12 cellular contexts compared by ENCODE assay signal in genomic region chr18:31064130-31064529, GRCh38. TPM values are rescaled to one million over a fixed set of nuclear protein-coding genes. Genes with fewer than 3 reads are reported as not detected.
DNase-seq lines count a peak whose midpoint lies in the region; ATAC-seq, FAIRE-seq and TF ChIP-seq lines count a peak whose summit lies in the region.
"Had no signal": no experiment of that assay in that cellular context is flagged by ENCODE, and none has a peak within 500 bp of the region (broad histone marks: within the 10 kb centered on the region; RNA-seq: fewer than 3 reads in every experiment).

No MANE protein-coding gene starts in this region.

- no peak overlapping the region for H3K18ac ChIP-seq in H1 (ENCODE audit: extremely low read depth, low read length)

- no peak overlapping the region for H2AK5ac ChIP-seq in H1 (ENCODE audit: low read depth, low read length)

- POLR2A ChIA-PET in H1 (lab: Charles Lee; ENCODE audit: partially characterized antibody) = no interaction called here

- H3K27me3 Mint-ChIP-seq in neural progenitor cell (ENCODE audit: insufficient read depth, low read depth) = no peaks in the 10 kb centered on the region

- H3K9ac ChIP-seq in H1 (replicated peaks in 1 of 4; ENCODE audit: extremely low read depth in 1 of 4, low read depth in 3 of 4, low read length in 3 of 4) (no peak overlapping the region), neural progenitor cell (no peak overlapping the region)
- H3K9ac ChIP-seq: BLaER1 treated with 17β-estradiol and CSF1 and Interleukin-3, amounts not matched to agents 10 nM and 100 nM had no signal

- H3K27ac ChIP-seq in H1 (ENCODE audit: low read depth, low read length) (no peak overlapping the region), neural progenitor cell (no peak overlapping the region), suprapubic skin (no peak overlapping the region)
- H3K27ac ChIP-seq: BLaER1 treated with 17β-estradiol and CSF1 and Interleukin-3, amounts not matched to agents 10 nM and 100 nM; thoracic aorta had no signal

- no peaks in the 10 kb centered on the region for H3K9me3 ChIP-seq in H1 (ENCODE audit: insufficient read depth in 2 of 2, low read depth in 1 of 2, low read length in 1 of 2)
- H3K9me3 ChIP-seq in neural progenitor cell (ENCODE audit: low read depth) = no peaks in the 10 kb centered on the region
- H3K9me3 ChIP-seq in suprapubic skin = no peaks in the 10 kb centered on the region
- H3K9me3 ChIP-seq: BLaER1 treated with 17β-estradiol and CSF1 and Interleukin-3, amounts not matched to agents 10 nM and 100 nM; thoracic aorta had no signal

- peaks cover 17% of the 10 kb centered on the region for H3K4me1 Mint-ChIP-seq in neural progenitor cell

- no peak overlapping the region for H3K56ac ChIP-seq in H1 (replicated peaks; ENCODE audit: insufficient read length, low read depth, low read length)

- H3K36me3 ChIP-seq in H1 (ENCODE audit: control insufficient read depth in 2 of 4, insufficient read depth in 4 of 4, low read length in 3 of 4) (peaks cover 0 to 18% (median 7%) of the 10 kb centered on the region in 4 experiments; a peak in 5 of 8 replicates), neural progenitor cell (no peaks in the 10 kb centered on the region), suprapubic skin (peaks cover 3% of the 10 kb centered on the region)
- H3K36me3 ChIP-seq: BLaER1 treated with 17β-estradiol and CSF1 and Interleukin-3, amounts not matched to agents 10 nM and 100 nM; thoracic aorta had no signal

- no peak for TF ChIP-seq RAD21 in H1 (IDR thresholded peaks at IDR 0.05 in 1 of 2, conservative IDR thresholded peaks at IDR 0.05 in 1 of 2; ENCODE audit: low read depth in 2 of 2, low read length in 2 of 2)

- no peak for FAIRE-seq in H1 (lab: Jason Lieb, UNC)

- H3K4me3 ChIP-seq in H1 (ENCODE audit: extremely low read depth in 1 of 4, insufficient read depth in 2 of 4, low read depth in 3 of 4, low read length in 4 of 4) = no peak overlapping the region
- H3K4me3 ChIP-seq in neural progenitor cell = no peak overlapping the region
- H3K4me3 ChIP-seq in suprapubic skin = no peak overlapping the region
- H3K4me3 ChIP-seq: BLaER1 treated with 17β-estradiol and CSF1 and Interleukin-3, amounts not matched to agents 10 nM and 100 nM; thoracic aorta had no signal

- TF ChIP-seq EP300 in H1 (IDR thresholded peaks at IDR 0.05; ENCODE audit: borderline replicate concordance in 1 of 2, low read depth in 2 of 2, low read length in 2 of 2) (no peak), suprapubic skin (IDR thresholded peaks at IDR 0.05) (no peak)

- no peaks in the 10 kb centered on the region for H3K27me3 ChIP-seq in H1 (replicated peaks in 1 of 4; ENCODE audit: control insufficient read depth in 3 of 4, extremely low read depth in 1 of 4, insufficient read depth in 3 of 4, low read length in 3 of 4)
- H3K27me3 ChIP-seq in neural progenitor cell = no peaks in the 10 kb centered on the region
- H3K27me3 ChIP-seq in suprapubic skin = no peaks in the 10 kb centered on the region
- H3K27me3 ChIP-seq: BLaER1 treated with 17β-estradiol and CSF1 and Interleukin-3, amounts not matched to agents 10 nM and 100 nM had no signal

- H4K20me1 ChIP-seq in H1 (replicated peaks in 1 of 2; ENCODE audit: control insufficient read depth in 1 of 2, insufficient read depth in 2 of 2, low read length in 2 of 2) (no peaks in the 10 kb centered on the region), neural progenitor cell (ENCODE audit: low read depth) (no peaks in the 10 kb centered on the region)
- H4K20me1 ChIP-seq: BLaER1 treated with 17β-estradiol and CSF1 and Interleukin-3, amounts not matched to agents 10 nM and 100 nM had no signal

- no peak overlapping the region for H2AFZ ChIP-seq in H1 (ENCODE audit: low read length)
- H2AFZ ChIP-seq in neural progenitor cell (replicated peaks) = no peak overlapping the region

- TF ChIP-seq CTCF in H1 (IDR thresholded peaks at IDR 0.05; ENCODE audit: control extremely low read depth in 1 of 3, insufficient read depth in 1 of 3, low read depth in 1 of 3, low read length in 3 of 3) (no peak), neural progenitor cell (IDR thresholded peaks at IDR 0.05) (no peak), suprapubic skin (IDR thresholded peaks at IDR 0.05) (no peak)

- no peak overlapping the region for H3K14ac ChIP-seq in H1 (ENCODE audit: insufficient read length)

- H3F3A ChIP-seq in neural progenitor cell (ENCODE audit: low read depth) = peaks cover 11% of the 10 kb centered on the region

- no peak overlapping the region for H2BK20ac ChIP-seq in H1 (ENCODE audit: low read length)

- no peak overlapping the region for H2BK12ac ChIP-seq in H1 (ENCODE audit: low read depth, low read length)

- no peak overlapping the region for H3K4me3 Mint-ChIP-seq in neural progenitor cell

- WGBS in H1 (ENCODE audit: extremely low coverage in 1 of 2, insufficient coverage in 1 of 2, insufficient read length in 1 of 2, insufficient replicate concordance in 2 of 2, low coverage in 1 of 2, low lambda C conversion rate in 2 of 2, missing lambda C conversion rate in 1 of 2), 2 experiments = 86% methylated on average over 1 of the region's 1 CpG; no CpG with 5 or more reads in 1 of the 2 experiments
- WGBS in suprapubic skin = 25% methylated on average over 1 of the region's 1 CpG

- H3K4me1 ChIP-seq in H1 (replicated peaks in 1 of 4; ENCODE audit: control insufficient read depth in 3 of 4, insufficient read depth in 4 of 4, low read length in 3 of 4) = no peaks in the 10 kb centered on the region
- no peaks in the 10 kb centered on the region for H3K4me1 ChIP-seq in neural progenitor cell
- peaks cover 8% of the 10 kb centered on the region for H3K4me1 ChIP-seq in suprapubic skin

- H3K79me1 ChIP-seq in H1 (ENCODE audit: low read depth, low read length) = no peaks in the 10 kb centered on the region

- CTCF ChIA-PET in H1 (lab: Charles Lee; ENCODE audit: partially characterized antibody) = interaction anchor here (0.9 kb wide), 1 partner anchor 14 kb away, joined by 3 read pairs; no protein-coding TSS in a partner anchor

- no peak overlapping the region for H2BK15ac ChIP-seq in H1 (ENCODE audit: low read length)

- no peaks in the 10 kb centered on the region for H3K9me3 Mint-ChIP-seq in neural progenitor cell

- no peak overlapping the region for H3K23ac ChIP-seq in H1 (ENCODE audit: insufficient read length)

- no peaks in the 10 kb centered on the region for H3K23me2 ChIP-seq in H1 (ENCODE audit: low read depth, low read length)

- H4K8ac ChIP-seq in H1 (ENCODE audit: extremely low read depth, insufficient read depth, low read length) = no peak overlapping the region

- DNase-seq in H1 (ENCODE audit: low read depth in 1 of 2, low spot score in 2 of 2) = no peak
- DNase-seq in neural progenitor cell (ENCODE audit: low spot score) = no peak
- no peak for DNase-seq in suprapubic skin (ENCODE audit: low spot score in 2 of 2)
- DNase-seq: aorta, NCI-H1105 had no signal

- peak; percentile 71 for ATAC-seq in GM18498 (IDR thresholded peaks at IDR 0.05; ENCODE audit: unreplicated experiment)
- ATAC-seq in GM19395 (IDR thresholded peaks at IDR 0.05; ENCODE audit: unreplicated experiment) = peak; percentile 83
- ATAC-seq in HG03066 (IDR thresholded peaks at IDR 0.05; ENCODE audit: low read depth, unreplicated experiment) = peak; percentile 60
- ATAC-seq in HG03469 (IDR thresholded peaks at IDR 0.05; ENCODE audit: unreplicated experiment) = no peak
- ATAC-seq in HG02970 (IDR thresholded peaks at IDR 0.05; ENCODE audit: low FRiP score, unreplicated experiment) = no peak

- H2BK120ac ChIP-seq in H1 (replicated peaks; ENCODE audit: low read depth, low read length) = no peak overlapping the region

- no peak for TF ChIP-seq POLR2A in H1 (IDR thresholded peaks at IDR 0.05; ENCODE audit: control extremely low read depth in 1 of 2, low read depth in 2 of 2, low read length in 2 of 2)
- TF ChIP-seq POLR2A in suprapubic skin (IDR thresholded peaks at IDR 0.05) = no peak

- H4K5ac ChIP-seq in H1 (ENCODE audit: insufficient read length, low read depth, low read length) = no peak overlapping the region

- peaks cover 6% of the 10 kb centered on the region for H3K36me3 Mint-ChIP-seq in neural progenitor cell

- H3K4me2 ChIP-seq in H1 (ENCODE audit: insufficient read depth in 1 of 2, low read depth in 2 of 2, low read length in 2 of 2) (no peak overlapping the region), neural progenitor cell (no peak overlapping the region)
- H3K4me2 ChIP-seq: BLaER1 treated with 17β-estradiol and CSF1 and Interleukin-3, amounts not matched to agents 10 nM and 100 nM had no signal

- no peak overlapping the region for H4K91ac ChIP-seq in H1 (replicated peaks; ENCODE audit: insufficient read length, low read length)

- H3K79me2 ChIP-seq in H1 (ENCODE audit: control insufficient read depth in 1 of 2, insufficient read depth in 2 of 2, low read length in 2 of 2) (no peaks in the 10 kb centered on the region), neural progenitor cell (ENCODE audit: low read depth) (no peaks in the 10 kb centered on the region)

- H2BK5ac ChIP-seq in H1 (ENCODE audit: low read depth, low read length) = no peak overlapping the region

- H3K4ac ChIP-seq in H1 (replicated peaks; ENCODE audit: insufficient read length, low read depth, low read length) = no peak overlapping the region

- no peak overlapping the region for H3K27ac Mint-ChIP-seq in neural progenitor cell

RNA-seq across cellular contexts. Expression of gene DSC3, which starts 21.6 kb away (rescaled TPM):
- 3.3 and 3.7 TPM in 2 replicates for total RNA-seq in H1 (2021; fragmentation: NEBNext Ultra II Directional; extraction: Animal tissue kit (Norgen Biotek cat#: 25700))
- 0.61 and 0.70 TPM in 2 replicates for polyA plus RNA-seq in H1 (2011; rRNA removed)
- 1.2 TPM for polyA plus RNA-seq in H1 (2011; cell fraction: cytosol; rRNA removed)
- polyA plus RNA-seq in H1 (2011; cell fraction: nucleus; rRNA removed) = 0.53 TPM
- 1.5 to 1.8 TPM (median 1.6 TPM) in 4 replicates for polyA plus RNA-seq in H1 (2012, experiment 1 of 2)
- 0.08 TPM for polyA plus RNA-seq in H1 (2012, experiment 2 of 2)
- polyA plus RNA-seq in H1 (2013, experiment 1 of 2) = 4.8 TPM
- 4.3 TPM for polyA plus RNA-seq in H1 (2013, experiment 2 of 2)
- 1.9 and 2.1 TPM in 2 replicates for polyA minus RNA-seq in H1 (2011; rRNA and poly(A)+ RNA removed)
- 0.95 TPM for polyA minus RNA-seq in H1 (2011; cell fraction: cytosol; rRNA and poly(A)+ RNA removed)
- polyA minus RNA-seq in H1 (2011; cell fraction: nucleus; rRNA and poly(A)+ RNA removed) = 1.4 TPM
- total RNA-seq in neural progenitor cell (ENCODE audit: low replicate concordance) (1.2 and 1.8 TPM in 2 replicates), suprapubic skin (100 to 1,000 TPM; 497 to 826 (median 664) TPM)

RNA-seq across cellular contexts. Expression of gene DSC2, which starts 38.1 kb away (rescaled TPM):
- total RNA-seq in H1 (2021; fragmentation: NEBNext Ultra II Directional; extraction: Animal tissue kit (Norgen Biotek cat#: 25700)) = 39.3 and 39.7 TPM in 2 replicates
- polyA plus RNA-seq in H1 (2011; rRNA removed) = 2.5 and 4.6 TPM in 2 replicates
- polyA plus RNA-seq in H1 (2011; cell fraction: cytosol; rRNA removed) = 5.0 TPM
- polyA plus RNA-seq in H1 (2011; cell fraction: nucleus; rRNA removed) = 3.8 TPM
- polyA plus RNA-seq in H1 (2012, experiment 1 of 2) = 10.8 to 22.0 TPM (median 14.8 TPM) in 4 replicates
- 1.1 TPM for polyA plus RNA-seq in H1 (2012, experiment 2 of 2)
- polyA plus RNA-seq in H1 (2013, experiment 1 of 2) = 39.3 TPM
- polyA plus RNA-seq in H1 (2013, experiment 2 of 2) = 36.8 TPM
- 21.9 and 31.9 TPM in 2 replicates for polyA minus RNA-seq in H1 (2011; rRNA and poly(A)+ RNA removed)
- 14.3 TPM for polyA minus RNA-seq in H1 (2011; cell fraction: cytosol; rRNA and poly(A)+ RNA removed)
- polyA minus RNA-seq in H1 (2011; cell fraction: nucleus; rRNA and poly(A)+ RNA removed) = 15.2 TPM
- 11.9 and 16.0 TPM in 2 replicates for total RNA-seq in neural progenitor cell (ENCODE audit: low replicate concordance)
- 10 to 100 TPM; 26.2 to 36.4 (median 32.3) TPM for total RNA-seq in suprapubic skin

Comparison
In these comparisons a context has a peak if more than half of its experiments do, and no peak if none do; other contexts are left out.
1. ATAC-seq: peak in GM18498 (single experiment), GM19395 (single experiment) and HG03066 (single experiment); none in HG03469 (single experiment) and HG02970 (single experiment).
2. RNA of gene DSC3, which starts 21.6 kb away (total RNA-seq): 497 to 826 TPM in suprapubic skin; 3.3 to 3.7 TPM in H1 and 1.2 to 1.8 TPM in neural progenitor cell; every median in the first group is over 100 times any median in the second.